ENCODE assay signal across 8 cellular contexts in the genomic region with DNA sequence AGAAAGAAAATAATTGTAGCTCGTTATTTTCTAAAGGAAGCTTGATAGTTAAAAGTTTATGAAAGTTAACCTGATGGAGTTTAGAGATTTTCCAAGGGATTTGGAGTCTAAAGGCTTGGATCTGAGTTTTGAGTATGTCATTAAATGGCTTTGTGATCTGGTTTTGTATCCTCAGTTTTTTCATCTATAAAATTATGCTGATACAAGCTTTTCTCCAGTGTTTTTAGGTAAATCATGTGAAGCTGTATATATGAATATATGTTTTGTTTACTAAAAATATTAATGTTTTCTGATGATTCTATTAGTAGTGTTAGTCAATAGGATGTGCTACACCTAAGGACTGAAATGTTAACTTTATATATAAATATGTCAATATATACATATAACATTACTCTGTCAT.
"Had no signal": no experiment of that assay in that cellular context is flagged by ENCODE, and none has a peak within 500 bp of the region (broad histone marks: within the 10 kb centered on the region; RNA-seq: fewer than 3 reads in every experiment).

No MANE protein-coding gene starts in this region.

- H2AFZ ChIP-seq: GM23338 had no signal

- FAIRE-seq: H1, H54 had no signal

- H3K4me3 ChIP-seq: GM23338 had no signal

- DNase-seq: H9, HFFc6, KG1 had no signal

- H3K4me2 ChIP-seq: GM23338 had no signal

- H3K27ac ChIP-seq: HL-60 had no signal

- ATAC-seq: GM23338, HCT116 had no signal
